ENCODE assay signal across 28 cellular contexts in the genomic region with DNA sequence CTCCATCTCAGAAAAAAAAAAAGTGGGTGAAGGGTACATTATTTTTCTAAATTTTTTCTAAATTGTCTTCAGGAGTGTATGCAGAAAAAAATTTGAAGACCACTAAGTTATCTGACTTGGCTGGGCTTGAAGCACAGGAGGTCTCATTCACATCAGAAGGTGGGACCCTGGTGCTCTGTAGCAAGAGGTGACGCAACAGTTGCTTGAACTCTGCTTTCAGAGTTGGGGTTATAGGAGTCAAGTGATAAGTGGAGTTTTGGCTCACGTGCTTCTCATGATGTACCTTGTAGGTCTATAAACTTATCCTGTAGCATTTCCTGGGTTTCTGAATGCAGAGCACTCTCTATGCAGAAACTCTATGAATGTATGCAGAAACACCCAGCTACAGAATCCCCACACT. TPM values are rescaled to one million over a fixed set of nuclear protein-coding genes. Genes with fewer than 3 reads are reported as not detected.
DNase-seq lines count a peak whose midpoint lies in the region; ATAC-seq, FAIRE-seq and TF ChIP-seq lines count a peak whose summit lies in the region.
"Had no signal": no experiment of that assay in that cellular context is flagged by ENCODE, and none has a peak within 500 bp of the region (broad histone marks: within the 10 kb centered on the region; RNA-seq: fewer than 3 reads in every experiment).

No MANE protein-coding gene starts in this region.

- TF ChIP-seq RAD21 in K562 (CRISPR knock-in tag; conservative IDR thresholded peaks at IDR 0.05 in 1 of 2, IDR thresholded peaks at IDR 0.05 in 1 of 2): no peak

- H3K9me3 ChIP-seq in mammary epithelial cell (replicated peaks; ENCODE audit: insufficient read depth, low read length): no peaks in the 10 kb centered on the region
- H3K9me3 ChIP-seq in K562 (replicated peaks; ENCODE audit: control insufficient read depth, insufficient read depth, low read depth, low read length): no peaks in the 10 kb centered on the region
- H3K9me3 ChIP-seq: A549 had no signal

- no peak overlapping the region for H3K27ac ChIP-seq in mammary epithelial cell (ENCODE audit: insufficient read depth, low read depth, low read length)
- peak overlapping the region; percentile 58 for H3K27ac ChIP-seq in C4-2B
- H3K27ac ChIP-seq in K562 (ENCODE audit: extremely low read depth, low read depth, low read length): no peak overlapping the region
- H3K27ac ChIP-seq: 22Rv1; A549; BLaER1 treated with 17β-estradiol and CSF1 and Interleukin-3, amounts not matched to agents 10 nM and 100 nM had no signal

- H3K79me2 ChIP-seq in mammary epithelial cell (ENCODE audit: insufficient read depth, low read length) (no peaks in the 10 kb centered on the region), K562 (ENCODE audit: control insufficient read depth, insufficient read depth, low read length) (no peaks in the 10 kb centered on the region)

- dilution Hi-C loops in mammary epithelial cell (cut with HindIII; ENCODE audit: low sequenced_read_pairs): no loop called here

- no TSS peak for BruUV-seq in MCF 10A (replicated peaks; lab: Mats Ljungman, UMichigan)
- no TSS peak for BruUV-seq in mammary epithelial cell (replicated peaks; lab: Mats Ljungman, UMichigan)
- BruUV-seq in K562 (replicated peaks; lab: Mats Ljungman, UMichigan): no TSS peak

- POLR2A ChIA-PET in MCF 10A (lab: Yijun Ruan, JAX) (interaction anchor here (0.6 to 2.3 kb wide), 5 partner anchors 13 to 152 kb away, joined by 3 to 9 read pairs (median 4); no protein-coding TSS in a partner anchor), K562 (lab: Yijun Ruan, JAX) (no interaction called here)

- H3K27me3 ChIP-seq in mammary epithelial cell (ENCODE audit: insufficient read depth, low read length): no peaks in the 10 kb centered on the region
- peaks cover 4 to 27% of the 10 kb centered on the region in 2 experiments; a peak in 4 of 5 replicates for H3K27me3 ChIP-seq in K562 (ENCODE audit: control insufficient read depth in 2 of 2, insufficient read depth in 2 of 2, low read length in 2 of 2)
- H3K27me3 ChIP-seq: BLaER1 treated with 17β-estradiol and CSF1 and Interleukin-3, amounts not matched to agents 10 nM and 100 nM had no signal

- peaks cover 21% of the 10 kb centered on the region for H3K36me3 Mint-ChIP-seq in MCF 10A (ENCODE audit: insufficient read depth, unreplicated experiment)
- H3K36me3 Mint-ChIP-seq: CD8-positive, alpha-beta memory T cell had no signal

- H2AFZ ChIP-seq in mammary epithelial cell (ENCODE audit: low read depth, low read length): no peak overlapping the region
- H2AFZ ChIP-seq in K562 (ENCODE audit: low read depth, low read length): no peak overlapping the region

- TF ChIP-seq POLR2A in NB4 (IDR thresholded peaks at IDR 0.05; ENCODE audit: extremely low read depth, insufficient read length) (no peak), K562 (conservative IDR thresholded peaks at IDR 0.05) (no peak)

- FAIRE-seq in K562 (lab: Jason Lieb, UNC): no peak
- FAIRE-seq: A549, GM12878, GM12892, GM18507, GM19239 had no signal

- peak overlapping the region; percentile 51 for H3K27ac Mint-ChIP-seq in MCF 10A (ENCODE audit: low read depth, unreplicated experiment)
- H3K27ac Mint-ChIP-seq: B cell; CD14-positive monocyte; CD8-positive, alpha-beta memory T cell had no signal

- TF ChIP-seq EP300 in K562 (IDR thresholded peaks at IDR 0.05; ENCODE audit: low read length): no peak

- no peaks in the 10 kb centered on the region for H4K20me1 ChIP-seq in mammary epithelial cell (ENCODE audit: insufficient read depth, low read length)
- no peaks in the 10 kb centered on the region for H4K20me1 ChIP-seq in K562 (replicated peaks; ENCODE audit: control insufficient read depth, insufficient read depth, low read length)
- H4K20me1 ChIP-seq: BLaER1 treated with 17β-estradiol and CSF1 and Interleukin-3, amounts not matched to agents 10 nM and 100 nM had no signal

- H3K4me2 ChIP-seq in mammary epithelial cell (ENCODE audit: insufficient read depth, low read depth, low read length): no peak overlapping the region
- no peak overlapping the region for H3K4me2 ChIP-seq in K562 (ENCODE audit: insufficient read depth, low read length)
- H3K4me2 ChIP-seq: A549; BLaER1 treated with 17β-estradiol and CSF1 and Interleukin-3, amounts not matched to agents 10 nM and 100 nM had no signal

- no peak for TF ChIP-seq CTCF in MCF 10A (IDR thresholded peaks at IDR 0.05; ENCODE audit: unreplicated experiment)
- TF ChIP-seq CTCF in mammary epithelial cell (conservative IDR thresholded peaks at IDR 0.05 in 1 of 2, IDR thresholded peaks at IDR 0.05 in 1 of 2; ENCODE audit: extremely low read depth in 1 of 2, insufficient read depth in 1 of 2, low read depth in 1 of 2, low read length in 2 of 2): no peak
- no peak for TF ChIP-seq CTCF in C4-2B (conservative IDR thresholded peaks at IDR 0.05)
- TF ChIP-seq CTCF in NB4 (IDR thresholded peaks at IDR 0.05; ENCODE audit: low read depth, low read length): no peak
- no peak for TF ChIP-seq CTCF in K562 (IDR thresholded peaks at IDR 0.05 in 2 of 3, conservative IDR thresholded peaks at IDR 0.05 in 1 of 3; ENCODE audit: insufficient read depth in 2 of 3, low read depth in 1 of 3, low read length in 3 of 3)

- peaks cover 11% of the 10 kb centered on the region for H3K4me1 ChIP-seq in mammary epithelial cell (ENCODE audit: insufficient read depth, low read length)
- peaks cover 0 to 5% of the 10 kb centered on the region in 2 experiments; a peak in 1 of 5 replicates for H3K4me1 ChIP-seq in K562 (replicated peaks in 1 of 2; ENCODE audit: control insufficient read depth in 2 of 2, insufficient read depth in 2 of 2, low read length in 2 of 2)

- CTCF ChIA-PET in MCF 10A (lab: Yijun Ruan, JAX) (interaction anchor here (0.6 to 2.1 kb wide), 4 partner anchors 11 to 127 kb away, joined by 3 to 11 read pairs (median 4); no protein-coding TSS in a partner anchor), mammary epithelial cell (lab: Charles Lee; ENCODE audit: low non-redundant PET) (no interaction called here), K562 (lab: Yijun Ruan, JAX; ENCODE audit: low intra/inter-chr PET ratio) (no interaction called here)

- H3K36me3 ChIP-seq in mammary epithelial cell (ENCODE audit: insufficient read depth, low read length) (no peaks in the 10 kb centered on the region), K562 (ENCODE audit: control insufficient read depth, insufficient read depth, low read length) (no peaks in the 10 kb centered on the region)

- no peak for DNase-seq in MCF 10A (ENCODE audit: unreplicated experiment)
- no peak for DNase-seq in mammary epithelial cell
- DNase-seq in NB4 (ENCODE audit: low read depth): peak; percentile 34
- no peak for DNase-seq in K562 (ENCODE audit: extremely low read depth in 1 of 4, low spot score in 3 of 4)
- no peak for DNase-seq in NCI-H2081 treated with DMSO at 0.1 percent for 48 hours (lab: John Stamatoyannopoulos, UW)
- DNase-seq: AML-193; CD4-positive, alpha-beta memory T cell; CD4-positive, CD25-positive, alpha-beta regulatory T cell; CD8-positive, alpha-beta memory T cell; COR-L47; DMS 273 treated with DMSO at 0.1 percent for 48 hours; DMS153; DMS53; DMS79; DND-41; EL; GDM1 had no signal

- peaks cover 29% of the 10 kb centered on the region for H3K4me1 Mint-ChIP-seq in MCF 10A (ENCODE audit: insufficient read depth, unreplicated experiment)

- no peaks in the 10 kb centered on the region for H3K27me3 Mint-ChIP-seq in MCF 10A (ENCODE audit: insufficient read depth, unreplicated experiment)

- no peak for ATAC-seq in K562
- ATAC-seq in HG02973 (IDR thresholded peaks at IDR 0.05; ENCODE audit: unreplicated experiment): no peak
- ATAC-seq: A549, GM12878 had no signal

- H3K9me3 Mint-ChIP-seq in MCF 10A (ENCODE audit: unreplicated experiment): no peaks in the 10 kb centered on the region

- 94% methylated on average over 2 of the region's 2 CpGs for WGBS in mammary epithelial cell (ENCODE audit: low coverage, missing lambda C conversion rate)
- 0% methylated on average over 2 of the region's 2 CpGs for WGBS in K562 (ENCODE audit: insufficient coverage, low coverage, missing lambda C conversion rate)

- no peak overlapping the region for H3K4me3 ChIP-seq in mammary epithelial cell (replicated peaks in 1 of 3; ENCODE audit: insufficient read depth in 1 of 3, low read depth in 2 of 3, low read length in 3 of 3)
- H3K4me3 ChIP-seq in NB4 (ENCODE audit: low read depth, low read length): no peak overlapping the region
- no peak overlapping the region for H3K4me3 ChIP-seq in K562
- H3K4me3 ChIP-seq: A549; BLaER1 treated with 17β-estradiol and CSF1 and Interleukin-3, amounts not matched to agents 10 nM and 100 nM; GM12878 had no signal

- intact Hi-C loops in MCF 10A (cut with micrococcal nuclease) (loop anchor here (10.0 kb wide), 1 partner anchor 76 kb away; no protein-coding TSS in a partner anchor), mammary epithelial cell (cut with micrococcal nuclease) (no loop called here), K562 (cut with micrococcal nuclease) (no loop called here)

- H3K9me1 ChIP-seq in K562 (ENCODE audit: control insufficient read depth, insufficient read depth, low read length): no peaks in the 10 kb centered on the region

- H3K9ac ChIP-seq in mammary epithelial cell (ENCODE audit: insufficient read depth, low read length) (no peak overlapping the region), K562 (ENCODE audit: insufficient read depth in 1 of 2, low read depth in 2 of 2, low read length in 2 of 2) (no peak overlapping the region)
- H3K9ac ChIP-seq: BLaER1 treated with 17β-estradiol and CSF1 and Interleukin-3, amounts not matched to agents 10 nM and 100 nM had no signal

- in situ Hi-C loops in mammary epithelial cell (cut with MboI; ENCODE audit: low sequenced_read_pairs in 2 of 2): no loop called here
- in situ Hi-C loops in K562 (cut with MboI): no loop called here

- peak overlapping the region; percentile 66 for H3K4me3 Mint-ChIP-seq in MCF 10A (ENCODE audit: unreplicated experiment)
- H3K4me3 Mint-ChIP-seq: B cell; CD14-positive monocyte; CD4-positive, alpha-beta memory T cell; CD8-positive, alpha-beta memory T cell had no signal

RNA-seq across cellular contexts. Expression of a gene that starts 58.5 kb away (rescaled TPM):
- 16.7 and 16.8 TPM in 2 replicates for total RNA-seq in MCF 10A (2022)
- 10 to 100 TPM; 12.1 to 15.8 TPM for total RNA-seq in mammary epithelial cell
- 4.6 TPM for polyA plus RNA-seq in mammary epithelial cell
- 1.7 TPM for polyA minus RNA-seq in mammary epithelial cell
- total RNA-seq in K562 (2011; cell fraction: chromatin; rRNA removed; ENCODE audit: low replicate concordance): not detected in 2 replicates
- not detected in 2 replicates for total RNA-seq in K562 (2011; cell fraction: nucleolus; rRNA removed)
- total RNA-seq in K562 (2011; cell fraction: nucleoplasm; rRNA removed): not detected in 2 replicates
- not detected in 2 replicates for total RNA-seq in K562 (2014; rRNA removed)
- total RNA-seq in K562 (2014; rRNA removed; fragmentation: Illumina TruSeq; extraction: Trizol): not detected in 2 replicates
- total RNA-seq in K562 (2015; rRNA removed; fragmentation: Illumina TruSeq; extraction: Trizol): not detected in 2 replicates
- 0.07 TPM in 1 of 2 replicates, not detected in the other for total RNA-seq in K562 (2021)
- polyA plus RNA-seq in K562 (2011; rRNA removed): not detected in 2 replicates
- polyA plus RNA-seq in K562 (2011; cell fraction: cytosol; rRNA removed): not detected in 2 replicates
- polyA plus RNA-seq in K562 (2011; cell fraction: nucleus; rRNA removed): not detected in 2 replicates
- not detected in 2 replicates for polyA plus RNA-seq in K562 (2012)
- polyA plus RNA-seq in K562 (2014; fragmentation: Illumina TruSeq; extraction: Trizol): not detected in 2 replicates
- polyA plus RNA-seq in K562 (2014; fragmentation: Nextera tagmentation; extraction: Ambion mirVana): not detected
- not detected in 2 replicates for polyA plus RNA-seq in K562 (2014; rRNA removed)
- polyA minus RNA-seq in K562 (2011; rRNA and poly(A)+ RNA removed): not detected in 2 replicates
- polyA minus RNA-seq in K562 (2011; cell fraction: cytosol; rRNA and poly(A)+ RNA removed): 0.19 and 0.46 TPM in 2 replicates
- polyA minus RNA-seq in K562 (2011; cell fraction: nucleus; rRNA and poly(A)+ RNA removed): under 0.01 TPM in 1 of 2 replicates, not detected in the other
- total RNA-seq: CD4-positive, alpha-beta memory T cell; CD4-positive, CD25-positive, alpha-beta regulatory T cell; CD8-positive, alpha-beta memory T cell had no signal
- polyA plus RNA-seq: CD14-positive monocyte; CD4-positive, alpha-beta memory T cell; CD4-positive, CD25-positive, alpha-beta regulatory T cell; CD8-positive, alpha-beta memory T cell had no signal

Comparison
In these comparisons a context has a peak if more than half of its experiments do, and no peak if none do; other contexts are left out.
1. RNA of a gene that starts 58.5 kb away (total RNA-seq): 16.7 to 16.8 TPM in MCF 10A and 12.1 to 15.8 TPM in mammary epithelial cell; 0.07 TPM in K562; every median in the first group is over 10 times any median in the second.